ENCODE assay signal across 8 cellular contexts in the genomic region with DNA sequence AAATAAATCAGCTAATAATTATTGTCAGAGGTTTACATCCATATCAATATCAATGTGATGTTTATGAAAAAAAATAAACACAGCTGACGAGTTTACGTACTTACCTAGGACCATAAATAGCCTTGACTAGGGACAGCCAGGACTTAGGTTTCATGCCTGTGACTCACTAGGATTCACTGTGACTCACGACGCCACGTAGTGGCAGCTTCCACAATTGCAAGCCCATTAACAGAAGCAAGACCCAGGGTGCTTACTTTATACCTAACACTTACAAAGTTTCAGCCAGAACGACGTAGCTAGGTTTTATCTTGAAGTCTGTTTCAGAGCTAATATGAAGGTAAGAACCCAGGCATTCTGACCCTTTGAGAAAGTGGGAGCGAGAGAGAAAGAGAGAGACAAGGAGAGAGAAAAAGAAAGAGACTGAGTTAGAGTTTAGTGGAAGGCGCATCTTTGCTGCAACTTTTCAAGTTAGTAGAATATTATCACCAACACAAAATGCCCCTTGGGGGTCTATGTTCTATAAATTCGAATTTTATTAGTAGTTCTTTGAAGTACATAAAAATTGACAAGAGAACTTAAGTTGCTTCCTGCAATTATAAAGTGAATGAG.
DNase-seq lines count a peak whose midpoint lies in the region; ATAC-seq and TF ChIP-seq lines count a peak whose summit lies in the region.

No MANE protein-coding gene starts in this region.

- CTCF ChIA-PET in AG04449 (lab: Yijun Ruan, JAX): interaction anchor here (0.6 to 15.2 kb wide), 62 partner anchors 12 to 758 kb away, joined by 3 to 373 read pairs (median 4); no protein-coding TSS in a partner anchor
- CTCF ChIA-PET in mammary epithelial cell (lab: Charles Lee; ENCODE audit: low non-redundant PET): interaction anchor here (0.5 to 0.8 kb wide), 5 partner anchors 23 to 574 kb away, joined by 4 to 7 read pairs (median 6); no protein-coding TSS in a partner anchor

- in situ Hi-C loops in mammary epithelial cell (cut with MboI; ENCODE audit: low sequenced_read_pairs in 2 of 2): loop anchor here in 1 of 2 donors (25.0 kb wide), 1 partner anchor 280 kb away; no protein-coding TSS in a partner anchor

- no peaks in the 10 kb centered on the region for H3K4me1 ChIP-seq in mammary epithelial cell (ENCODE audit: insufficient read depth, low read length)

- H3K36me3 ChIP-seq in WERI-Rb-1: no peaks in the 10 kb centered on the region
- H3K36me3 ChIP-seq in mammary epithelial cell (ENCODE audit: insufficient read depth, low read length): no peaks in the 10 kb centered on the region

- H3K27ac ChIP-seq in WERI-Rb-1 (no peak overlapping the region), mammary epithelial cell (ENCODE audit: insufficient read depth, low read depth, low read length) (no peak overlapping the region)

- dilution Hi-C loops in mammary epithelial cell (cut with HindIII; ENCODE audit: low sequenced_read_pairs): no loop called here

- POLR2A ChIA-PET in AG04449 (lab: Yijun Ruan, JAX): no interaction called here

- H3K4me2 ChIP-seq in mammary epithelial cell (ENCODE audit: insufficient read depth, low read depth, low read length): no peak overlapping the region

- H3K4me3 ChIP-seq in AG04449 (ENCODE audit: low read depth, low read length) (no peak overlapping the region), WERI-Rb-1 (ENCODE audit: low read depth, low read length) (no peak overlapping the region), mammary epithelial cell (replicated peaks in 1 of 3; ENCODE audit: insufficient read depth in 1 of 3, low read depth in 2 of 3, low read length in 3 of 3) (no peak overlapping the region)

- no peaks in the 10 kb centered on the region for H3K79me2 ChIP-seq in mammary epithelial cell (ENCODE audit: insufficient read depth, low read length)

- H3K9ac ChIP-seq in mammary epithelial cell (ENCODE audit: insufficient read depth, low read length): no peak overlapping the region

- ATAC-seq in GM18517 (IDR thresholded peaks at IDR 0.05; ENCODE audit: unreplicated experiment) (peak; percentile 88), HG03025 (IDR thresholded peaks at IDR 0.05; ENCODE audit: low FRiP score, unreplicated experiment) (peak; percentile 39)

- TF ChIP-seq CTCF in AG04449 (IDR thresholded peaks at IDR 0.05; ENCODE audit: insufficient read depth, low read length, missing control alignments) (peak; percentile 79), WERI-Rb-1 (IDR thresholded peaks at IDR 0.05; ENCODE audit: low read depth, low read length) (peak; percentile 88), mammary epithelial cell (conservative IDR thresholded peaks at IDR 0.05 in 1 of 2, IDR thresholded peaks at IDR 0.05 in 1 of 2; ENCODE audit: extremely low read depth in 1 of 2, insufficient read depth in 1 of 2, low read depth in 1 of 2, low read length in 2 of 2) (peak; percentile 93 to 97)

- no TSS peak for BruUV-seq in mammary epithelial cell (replicated peaks; lab: Mats Ljungman, UMichigan)

- 10% methylated on average over 10 of the region's 10 CpGs for whole genome bisulfite sequencing in mammary epithelial cell (ENCODE audit: low coverage, missing lambda C conversion rate)

- no peaks in the 10 kb centered on the region for H3K27me3 ChIP-seq in WERI-Rb-1 (ENCODE audit: insufficient read depth, low read depth, severe bottlenecking)
- H3K27me3 ChIP-seq in mammary epithelial cell (ENCODE audit: insufficient read depth, low read length): no peaks in the 10 kb centered on the region

- H3K9me3 ChIP-seq in WERI-Rb-1 (ENCODE audit: severe bottlenecking) (no peaks in the 10 kb centered on the region), mammary epithelial cell (replicated peaks; ENCODE audit: insufficient read depth, low read length) (no peaks in the 10 kb centered on the region)

- intact Hi-C loops in mammary epithelial cell (cut with micrococcal nuclease): loop anchor here (2.0 to 5.0 kb wide), 2 partner anchors 294 to 665 kb away; no protein-coding TSS in a partner anchor

- H2AFZ ChIP-seq in mammary epithelial cell (ENCODE audit: low read depth, low read length): peak overlapping the region; percentile 25

- DNase-seq in AG04449 (ENCODE audit: low read depth, low spot score) (no peak), NCI-H2081 (lab: John Stamatoyannopoulos, UW) (peak; percentile 74 to 80), WERI-Rb-1 (peak; percentile 86), mammary epithelial cell (peak; percentile 78), islet precursor cell (peak; percentile 94)
- DNase-seq in stimulated activated CD4-positive, alpha-beta T cell treated with anti-CD3 and anti-CD28 coated beads, Interleukin-2, amount 100 ng/mL, for 24 hours: peak; percentile 85 to 90

- no peaks in the 10 kb centered on the region for H4K20me1 ChIP-seq in mammary epithelial cell (ENCODE audit: insufficient read depth, low read length)
